Comparison of ENCODE assay signal across 1 cellular context in genomic region chr1:6554907-6555778, GRCh38.
TF ChIP-seq lines count a peak whose summit lies in the region.

Gene TAS1R1, plus strand, starts transcription at chr1:6555307. Its CDS starts 67 bp downstream, at chr1:6555374.

TF ChIP-seq in HepG2, 621 proteins besides CTCF, POLR2A, EP300 and RAD21 (continued from another document):
- TF ChIP-seq ZNF687 (CRISPR knock-in tag; IDR thresholded peaks at IDR 0.05) (peak; percentile 85), THAP7 (CRISPR knock-in tag; IDR thresholded peaks at IDR 0.05) (no peak; the same call in 1 of the 2 replicates), SSRP1 (CRISPR knock-in tag; IDR thresholded peaks at IDR 0.05) (no peak), ZNF430 (CRISPR knock-in tag; IDR thresholded peaks at IDR 0.05) (peak; percentile 52; the same call in 1 of the 2 replicates), MIER2 (CRISPR knock-in tag; IDR thresholded peaks at IDR 0.05) (no peak), ZNF660 (CRISPR knock-in tag; IDR thresholded peaks at IDR 0.05; ENCODE audit: borderline replicate concordance, low read depth) (no peak), KAT7 (CRISPR knock-in tag; IDR thresholded peaks at IDR 0.05; ENCODE audit: borderline replicate concordance) (no peak), PATZ1 (CRISPR knock-in tag; IDR thresholded peaks at IDR 0.05) (peak; percentile 28; the same call in 1 of the 2 replicates), SOX5 (CRISPR knock-in tag; IDR thresholded peaks at IDR 0.05; ENCODE audit: borderline replicate concordance) (no peak), KLF11 (CRISPR knock-in tag; IDR thresholded peaks at IDR 0.05) (no peak), SNRNP70 (IDR thresholded peaks at IDR 0.05; ENCODE audit: low read depth, low read length) (no peak), ZNF337 (CRISPR knock-in tag; IDR thresholded peaks at IDR 0.05; ENCODE audit: borderline replicate concordance, low read depth) (no peak), ZNF3 (CRISPR knock-in tag; IDR thresholded peaks at IDR 0.05) (no peak), NCOA5 (CRISPR knock-in tag; IDR thresholded peaks at IDR 0.05) (no peak), ZNF512B (CRISPR knock-in tag; IDR thresholded peaks at IDR 0.05; ENCODE audit: borderline replicate concordance) (0 out of 2 replicates have a peak, but pooled peaks have one; percentile 27), KAT8 (CRISPR knock-in tag; IDR thresholded peaks at IDR 0.05) (0 out of 2 replicates have a peak, but pooled peaks have one; percentile 27), MTF2 (CRISPR knock-in tag; IDR thresholded peaks at IDR 0.05; ENCODE audit: borderline replicate concordance) (no peak), ZMYM2 (CRISPR knock-in tag; IDR thresholded peaks at IDR 0.05) (0 out of 2 replicates have a peak, but pooled peaks have one; percentile 12), MAZ (IDR thresholded peaks at IDR 0.05; ENCODE audit: borderline replicate concordance, low read depth, low read length) (no peak), MAZ (CRISPR knock-in tag; IDR thresholded peaks at IDR 0.05; ENCODE audit: low read depth) (peak; percentile 38; the same call in 1 of the 2 replicates), ISX (CRISPR knock-in tag; conservative IDR thresholded peaks at IDR 0.05) (no peak), JARID2 (CRISPR knock-in tag; IDR thresholded peaks at IDR 0.05; ENCODE audit: insufficient replicate concordance) (no peak), IRF2 (CRISPR knock-in tag; IDR thresholded peaks at IDR 0.05) (no peak), ZNF768 (CRISPR knock-in tag; IDR thresholded peaks at IDR 0.05) (peak; percentile 57; the same call in 1 of the 2 replicates), ZNF772 (CRISPR knock-in tag; IDR thresholded peaks at IDR 0.05) (no peak), ATRX (CRISPR knock-in tag; IDR thresholded peaks at IDR 0.05; ENCODE audit: borderline replicate concordance) (no peak), ZNF20 (CRISPR knock-in tag; IDR thresholded peaks at IDR 0.05) (no peak), ZSCAN9 (CRISPR knock-in tag; IDR thresholded peaks at IDR 0.05; ENCODE audit: borderline replicate concordance) (no peak), ZNF549 (CRISPR knock-in tag; IDR thresholded peaks at IDR 0.05) (no peak), MEIS2 (CRISPR knock-in tag; IDR thresholded peaks at IDR 0.05) (0 out of 2 replicates have a peak, but pooled peaks have one; percentile 26), MBNL3 (CRISPR knock-in tag; conservative IDR thresholded peaks at IDR 0.05) (no peak), ZNF609 (CRISPR knock-in tag; IDR thresholded peaks at IDR 0.05; ENCODE audit: borderline replicate concordance) (no peak), TRIM22 (IDR thresholded peaks at IDR 0.05) (no peak), ZNF792 (CRISPR knock-in tag; IDR thresholded peaks at IDR 0.05) (0 out of 2 replicates have a peak, but pooled peaks have one; percentile 36), ZFYVE20 (CRISPR knock-in tag; IDR thresholded peaks at IDR 0.05; ENCODE audit: borderline replicate concordance, low read depth) (no peak), CENPX (CRISPR knock-in tag; IDR thresholded peaks at IDR 0.05) (no peak), NFIC (IDR thresholded peaks at IDR 0.05; ENCODE audit: low read length) (no peak), ZNF256 (CRISPR knock-in tag; conservative IDR thresholded peaks at IDR 0.05) (no peak), HDAC1 (CRISPR knock-in tag; IDR thresholded peaks at IDR 0.05) (peak; percentile 58), ZNF253 (CRISPR knock-in tag; IDR thresholded peaks at IDR 0.05; ENCODE audit: borderline replicate concordance) (no peak), HHEX (CRISPR knock-in tag; IDR thresholded peaks at IDR 0.05) (no peak), SP2 (CRISPR knock-in tag; IDR thresholded peaks at IDR 0.05) (no peak), RXRA (CRISPR knock-in tag; IDR thresholded peaks at IDR 0.05) (peak; percentile 40; the same call in 1 of the 2 replicates), KLF13 (CRISPR knock-in tag; IDR thresholded peaks at IDR 0.05) (no peak), ZNF704 (CRISPR knock-in tag; IDR thresholded peaks at IDR 0.05; ENCODE audit: borderline replicate concordance) (no peak), ZFY (CRISPR knock-in tag; IDR thresholded peaks at IDR 0.05) (peak; percentile 35), TCF7 (IDR thresholded peaks at IDR 0.05; ENCODE audit: low read depth) (no peak), ZNF501 (CRISPR knock-in tag; IDR thresholded peaks at IDR 0.05) (peak; percentile 59; the same call in 1 of the 2 replicates), ZNF496 (CRISPR knock-in tag; IDR thresholded peaks at IDR 0.05; ENCODE audit: insufficient replicate concordance) (no peak), DRAP1 (CRISPR knock-in tag; IDR thresholded peaks at IDR 0.05) (0 out of 2 replicates have a peak, but pooled peaks have one; percentile 18), ZFP41 (CRISPR knock-in tag; IDR thresholded peaks at IDR 0.05; ENCODE audit: borderline replicate concordance) (0 out of 2 replicates have a peak, but pooled peaks have one; percentile 74)
TF ChIP-seq in HepG2: peak in this region for 53.
